Comparison of ENCODE assay signal across 6 cellular contexts in the genomic region with DNA sequence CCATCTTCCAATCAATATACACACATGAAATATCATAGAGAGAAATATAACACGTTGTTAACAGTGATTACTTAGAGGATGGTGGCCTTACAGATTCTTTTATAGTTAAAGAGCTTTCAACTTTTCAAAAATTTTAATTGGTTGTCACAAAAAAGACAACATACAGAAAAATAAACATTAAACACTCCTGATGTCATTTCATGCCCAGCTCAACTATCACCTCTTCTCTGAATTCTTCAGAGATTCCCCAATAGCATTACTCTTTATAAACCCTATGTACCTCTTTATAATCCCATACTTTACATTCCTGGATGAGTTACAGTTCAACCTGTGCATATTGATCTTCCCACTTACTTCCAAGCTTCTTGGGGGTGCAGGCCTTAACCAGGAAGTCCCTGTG.
"Had no signal": no experiment of that assay in that cellular context is flagged by ENCODE, and none has a peak within 500 bp of the region (broad histone marks: within the 10 kb centered on the region; RNA-seq: fewer than 3 reads in every experiment).

No MANE protein-coding gene starts in this region.

- H3K4me2 ChIP-seq: KMS-11 had no signal

- H3K9ac ChIP-seq: KMS-11 had no signal

- FAIRE-seq: HTR-8/SVneo had no signal

- DNase-seq: IMR-90, KBM-7, KG1 had no signal

- H3K27ac ChIP-seq: HL-60, KMS-11 had no signal
